20 cellular contexts compared by ENCODE assay signal in genomic region chr2:120751553-120751952, GRCh38. TPM values are rescaled to one million over a fixed set of nuclear protein-coding genes. Genes with fewer than 3 reads are reported as not detected.
"Had no signal": no experiment of that assay in that cellular context is flagged by ENCODE, and none has a peak within 500 bp of the region (broad histone marks: within the 10 kb centered on the region; RNA-seq: fewer than 3 reads in every experiment).

No MANE protein-coding gene starts in this region.

- H3K4me3 Mint-ChIP-seq: activated naive CD4-positive, alpha-beta T cell treated with anti-CD3 and anti-CD28 coated beads, Interleukin-2, amount 10 ng/mL, durations not matched to agents 7 days and 5 days; activated naive CD8-positive, alpha-beta T cell treated with anti-CD3 and anti-CD28 coated beads, Interleukin-2, amount 50 U/mL, for 24 hours; activated T-cell treated with anti-CD3 and anti-CD28 coated beads, Interleukin-2, amount 50 U/mL, for 4 hours; effector memory CD8-positive, alpha-beta T cell; stimulated activated naive CD8-positive, alpha-beta T cell treated with anti-CD3 and anti-CD28 coated beads, Interleukin-15, amount 100 ng/mL, for 72 hours had no signal

- H3K27ac ChIP-seq: esophagus squamous epithelium, prostate gland had no signal

- H3K9me3 ChIP-seq: esophagus squamous epithelium, prostate gland had no signal

- H3K4me1 ChIP-seq: esophagus squamous epithelium, prostate gland had no signal

- H3K36me3 ChIP-seq: esophagus squamous epithelium, prostate gland had no signal

- H3K4me1 Mint-ChIP-seq: activated naive CD4-positive, alpha-beta T cell treated with anti-CD3 and anti-CD28 coated beads, Interleukin-2, amount 10 ng/mL, durations not matched to agents 7 days and 5 days; activated naive CD8-positive, alpha-beta T cell treated with anti-CD3 and anti-CD28 coated beads, Interleukin-2, amount 50 U/mL, for 24 hours; stimulated activated naive CD8-positive, alpha-beta T cell treated with anti-CD3 and anti-CD28 coated beads, Interleukin-15, amount 100 ng/mL, for 72 hours had no signal

- DNase-seq: activated CD4-positive, alpha-beta T cell treated with anti-CD3 and anti-CD28 coated beads, Interleukin-2, amount 50 U/mL, for 1 hour; activated CD8-positive, alpha-beta memory T cell treated with anti-CD3 and anti-CD28 coated beads, Interleukin-2, amount 50 U/mL, for 4 hours; activated naive CD4-positive, alpha-beta T cell treated with anti-CD3 and anti-CD28 coated beads, Interleukin-2, amount 10 ng/mL, durations not matched to agents 7 days and 5 days; activated naive CD8-positive, alpha-beta T cell treated with anti-CD3 and anti-CD28 coated beads, Interleukin-2, amount 50 U/mL, for 24 hours; activated T-cell treated with anti-CD3 and anti-CD28 coated beads, Interleukin-2, amount 50 U/mL, for 4 hours; effector memory CD8-positive, alpha-beta T cell; esophagus squamous epithelium; foreskin melanocyte; glutamatergic neuron; hippocampal formation; occipital lobe; right cardiac atrium; small intestine; stimulated activated CD4-positive, alpha-beta T cell treated with anti-CD3 and anti-CD28 coated beads, Interleukin-15, amount 100 ng/mL, for 24 hours; stimulated activated CD4-positive, alpha-beta T cell treated with anti-CD3 and anti-CD28 coated beads, Interleukin-2, amount 100 ng/mL, for 48 hours; stimulated activated naive CD8-positive, alpha-beta T cell treated with anti-CD3 and anti-CD28 coated beads, Interleukin-15, amount 100 ng/mL, for 72 hours; T1000 had no signal

- H3K9me3 Mint-ChIP-seq: activated naive CD4-positive, alpha-beta T cell treated with anti-CD3 and anti-CD28 coated beads, Interleukin-2, amount 10 ng/mL, durations not matched to agents 7 days and 5 days; activated naive CD8-positive, alpha-beta T cell treated with anti-CD3 and anti-CD28 coated beads, Interleukin-2, amount 50 U/mL, for 24 hours; activated T-cell treated with anti-CD3 and anti-CD28 coated beads, Interleukin-2, amount 50 U/mL, for 4 hours; effector memory CD8-positive, alpha-beta T cell; stimulated activated naive CD8-positive, alpha-beta T cell treated with anti-CD3 and anti-CD28 coated beads, Interleukin-15, amount 100 ng/mL, for 72 hours had no signal

- H3K27ac Mint-ChIP-seq: activated naive CD4-positive, alpha-beta T cell treated with anti-CD3 and anti-CD28 coated beads, Interleukin-2, amount 10 ng/mL, durations not matched to agents 7 days and 5 days; activated naive CD8-positive, alpha-beta T cell treated with anti-CD3 and anti-CD28 coated beads, Interleukin-2, amount 50 U/mL, for 24 hours; effector memory CD8-positive, alpha-beta T cell; stimulated activated naive CD8-positive, alpha-beta T cell treated with anti-CD3 and anti-CD28 coated beads, Interleukin-15, amount 100 ng/mL, for 72 hours had no signal

- H3K4me3 ChIP-seq: esophagus squamous epithelium, lung, prostate gland had no signal

- H3K36me3 Mint-ChIP-seq: activated naive CD4-positive, alpha-beta T cell treated with anti-CD3 and anti-CD28 coated beads, Interleukin-2, amount 10 ng/mL, durations not matched to agents 7 days and 5 days had no signal

RNA-seq across cellular contexts. Expression of gene GLI2, which starts 15.9 kb away (rescaled TPM):
- total RNA-seq: mononuclear cell had no signal
